In genomic region chr2:6945087-6945813, GRCh38 we compare ENCODE assay signal across 8 cellular contexts. TPM values are rescaled to one million over a fixed set of nuclear protein-coding genes. Genes with fewer than 3 reads are reported as not detected.
DNase-seq lines count a peak whose midpoint lies in the region; ATAC-seq, FAIRE-seq and TF ChIP-seq lines count a peak whose summit lies in the region.

No MANE protein-coding gene starts in this region.

- peak; percentile 11 for DNase-seq in GM18507 (ENCODE audit: extremely low spot score, insufficient read length, low read depth)
- DNase-seq in mesenchymal stem cell, result no peak
- no peak for DNase-seq in NCI-H226
- no peak for DNase-seq in RWPE1 (ENCODE audit: low spot score)
- no peak for DNase-seq in NCI-H1930 (lab: John Stamatoyannopoulos, UW)
- DNase-seq in mesenteric fat pad (ENCODE audit: low spot score), result no peak

- peak overlapping the region; percentile 53 to 72 for H3K18ac ChIP-seq in mesenchymal stem cell (ENCODE audit: low read depth in 1 of 2, low read length in 2 of 2)

- peak; percentile 80 for FAIRE-seq in GM18507 (lab: Jason Lieb, UNC)

- H3K36me3 ChIP-seq in mesenchymal stem cell (ENCODE audit: control insufficient read depth in 1 of 2, insufficient read depth in 2 of 2, low read depth in 1 of 2, low read length in 2 of 2), result peaks cover 0 to 24% of the 10 kb centered on the region in 2 experiments

- WGBS in mesenchymal stem cell, result 95% methylated on average over 7 of the region's 9 CpGs

- no peak overlapping the region for H2AFZ ChIP-seq in mesenchymal stem cell (ENCODE audit: low read depth, low read length)

- no peak overlapping the region for H3K23ac ChIP-seq in mesenchymal stem cell (ENCODE audit: low read length in 2 of 2)

- peak overlapping the region in 1 of 2 experiments; percentile 81 for H3K4ac ChIP-seq in mesenchymal stem cell (ENCODE audit: low read depth in 1 of 2, low read length in 2 of 2)

- peak overlapping the region; percentile 72 to 91 for H2BK12ac ChIP-seq in mesenchymal stem cell (ENCODE audit: low read length in 2 of 2)

- TF ChIP-seq CTCF in RWPE1 (conservative IDR thresholded peaks at IDR 0.05; ENCODE audit: low read depth), result no peak

- no peaks in the 10 kb centered on the region for H3K27me3 ChIP-seq in mesenchymal stem cell (ENCODE audit: control insufficient read depth in 1 of 2, insufficient read depth in 1 of 2, low read length in 2 of 2)

- H4K8ac ChIP-seq in mesenchymal stem cell (ENCODE audit: low read length), result no peak overlapping the region

- H3K9ac ChIP-seq in mesenchymal stem cell (ENCODE audit: low read length), result peak overlapping the region; percentile 6

- no peak overlapping the region for H2BK5ac ChIP-seq in mesenchymal stem cell (ENCODE audit: low read depth, low read length, poor library complexity, severe bottlenecking)

- peaks cover 4% of the 10 kb centered on the region for H3K4me1 ChIP-seq in mesenchymal stem cell (ENCODE audit: control insufficient read depth, insufficient read depth, low read depth, low read length)

- POLR2A ChIA-PET in RWPE1 (lab: Yijun Ruan, JAX; ENCODE audit: low non-redundant PET), result no interaction called here

- no peak overlapping the region for H3K4me2 ChIP-seq in mesenchymal stem cell (ENCODE audit: low read length, poor library complexity, severe bottlenecking)

- ATAC-seq in GM21529 (IDR thresholded peaks at IDR 0.05; ENCODE audit: unreplicated experiment) (peak; percentile 92), HG03575 (IDR thresholded peaks at IDR 0.05; ENCODE audit: extremely low read depth, insufficient number of reproducible peaks, low FRiP score, unreplicated experiment) (peak; percentile 96)

- H3K27ac ChIP-seq in mesenchymal stem cell (ENCODE audit: low read length, poor library complexity, severe bottlenecking) (no peak overlapping the region), RWPE1 (no peak overlapping the region)

- no peak overlapping the region for H3K4me3 ChIP-seq in mesenchymal stem cell (ENCODE audit: insufficient read depth in 1 of 2, low read depth in 1 of 2, low read length in 2 of 2)

- no peak overlapping the region for H2BK15ac ChIP-seq in mesenchymal stem cell (ENCODE audit: low read depth, poor library complexity, severe bottlenecking)

- H3K79me1 ChIP-seq in mesenchymal stem cell (replicated peaks; ENCODE audit: low read length, poor library complexity, severe bottlenecking), result no peaks in the 10 kb centered on the region

- CTCF ChIA-PET in RWPE1 (lab: Yijun Ruan, JAX), result no interaction called here

- peak overlapping the region; percentile 82 for H4K91ac ChIP-seq in mesenchymal stem cell (ENCODE audit: low read length)

- H3K14ac ChIP-seq in mesenchymal stem cell (ENCODE audit: low read length in 2 of 2), result no peak overlapping the region

- no peaks in the 10 kb centered on the region for H3K9me3 ChIP-seq in mesenchymal stem cell (ENCODE audit: control insufficient read depth, low read length)

- H2AK5ac ChIP-seq in mesenchymal stem cell (ENCODE audit: low read length, severe bottlenecking), result no peak overlapping the region

- H2BK120ac ChIP-seq in mesenchymal stem cell (ENCODE audit: low read depth, low read length), result no peak overlapping the region

RNA-seq across cellular contexts. Expression of gene RNF144A, which starts 28.0 kb away (rescaled TPM):
- 9.0 TPM for polyA plus RNA-seq in mesenchymal stem cell (2013, experiment 1 of 2)
- 9.1 TPM for polyA plus RNA-seq in mesenchymal stem cell (2013, experiment 2 of 2)
- 22.2 TPM for total RNA-seq in mesenteric fat pad
